ENCODE assay signal across 8 cellular contexts in genomic region chr12:15856097-15856982, GRCh38. TPM values are rescaled to one million over a fixed set of nuclear protein-coding genes. Genes with fewer than 3 reads are reported as not detected.
A peak's percentile ranks its signal among the peaks of the same experiment; 100 is the strongest.
DNase-seq lines count a peak whose midpoint lies in the region; ATAC-seq and TF ChIP-seq lines count a peak whose summit lies in the region.

No MANE protein-coding gene starts in this region.

- DNase-seq in DMS153 treated with DMSO at 0.1 percent for 48 hours (lab: John Stamatoyannopoulos, UW; ENCODE audit: unreplicated experiment): peak; percentile 28
- peak; percentile 63 for DNase-seq in NCI-H2227 (lab: John Stamatoyannopoulos, UW; ENCODE audit: unreplicated experiment)
- peak; percentile 26 for DNase-seq in activated CD4-positive, alpha-beta T cell treated with anti-CD3 and anti-CD28 coated beads, Interleukin-2, amount 50 U/mL, for 1 hour
- DNase-seq in fibroblast of pulmonary artery (ENCODE audit: low read depth): peak; percentile 86
- DNase-seq in occipital lobe (lab: John Stamatoyannopoulos, UW): peak; percentile 0

- ATAC-seq in GM21528 (IDR thresholded peaks at IDR 0.05; ENCODE audit: low FRiP score, unreplicated experiment): peak; percentile 64
- no peak for ATAC-seq in GM18909 (IDR thresholded peaks at IDR 0.05; ENCODE audit: poor library complexity, unreplicated experiment)
- no peak for ATAC-seq in GM21619 (IDR thresholded peaks at IDR 0.05; ENCODE audit: unreplicated experiment)

- peak; percentile 80 for TF ChIP-seq CTCF in fibroblast of pulmonary artery (IDR thresholded peaks at IDR 0.05; ENCODE audit: low read length, missing control alignments)

- no peak overlapping the region for H3K4me3 ChIP-seq in fibroblast of pulmonary artery (replicated peaks; ENCODE audit: low read depth, low read length)

RNA-seq across cellular contexts. Expression of gene STRAP, which starts 25.8 kb away (rescaled TPM):
- total RNA-seq in occipital lobe: 66.8 TPM

RNA-seq across cellular contexts. Expression of gene DERA, which starts 54.8 kb away (rescaled TPM):
- 7.2 TPM for total RNA-seq in occipital lobe

Comparison
In these comparisons a context has a peak if more than half of its experiments do, and no peak if none do; other contexts are left out.
1. DNase-seq: peak in every context shown above with its lines; median percentile 86 in fibroblast of pulmonary artery; 63 in NCI-H2227; 28 in DMS153 treated with DMSO at 0.1 percent for 48 hours; 26 in activated CD4-positive, alpha-beta T cell treated with anti-CD3 and anti-CD28 coated beads, Interleukin-2, amount 50 U/mL, for 1 hour; 0 in occipital lobe.